Comparison of ENCODE assay signal across 8 cellular contexts in genomic region chr10:61867374-61867773, GRCh38. TPM values are rescaled to one million over a fixed set of nuclear protein-coding genes. Genes with fewer than 3 reads are reported as not detected.
DNase-seq lines count a peak whose midpoint lies in the region; ATAC-seq and TF ChIP-seq lines count a peak whose summit lies in the region.
"Not testable (repeated sequence)": the region's sequence is repeated elsewhere in the genome, so short reads cannot be mapped to it uniquely, and the experiment has no call there.

No MANE protein-coding gene starts in this region.

- H2AFZ ChIP-seq in Karpas-422 (ENCODE audit: low read length), result not testable (repeated sequence)

- H3K4me1 Mint-ChIP-seq in activated CD8-positive, alpha-beta T cell treated with anti-CD3 and anti-CD28 coated beads for 36 hours (ENCODE audit: low read depth); activated naive CD4-positive, alpha-beta T cell treated with anti-CD3 and anti-CD28 coated beads, Interleukin-2, amount 50 U/mL, for 24 hours; dendritic cell treated with granulocyte-macrophage colony-stimulating factor and Interleukin-4, amounts not matched to agents 40 ng/mL and 50 ng/mL, for 4 days (ENCODE audit: low read depth); natural killer cell; stimulated activated effector memory CD8-positive, alpha-beta T cell treated with anti-CD3 and anti-CD28 coated beads, Interleukin-12 subunit alpha, Interleukin-12 subunit beta, amount 100 ng/mL, for 72 hours: not testable (repeated sequence)

- WGBS in right cardiac atrium, result 17% methylated on average over 22 of the region's 22 CpGs

- peak overlapping the region; percentile 44 for H3K4me3 Mint-ChIP-seq in activated CD8-positive, alpha-beta T cell treated with anti-CD3 and anti-CD28 coated beads for 36 hours
- peak overlapping the region; percentile 71 for H3K4me3 Mint-ChIP-seq in activated naive CD4-positive, alpha-beta T cell treated with anti-CD3 and anti-CD28 coated beads, Interleukin-2, amount 50 U/mL, for 24 hours
- peak overlapping the region; percentile 73 for H3K4me3 Mint-ChIP-seq in dendritic cell treated with granulocyte-macrophage colony-stimulating factor and Interleukin-4, amounts not matched to agents 40 ng/mL and 50 ng/mL, for 4 days
- H3K4me3 Mint-ChIP-seq in natural killer cell, result peak overlapping the region; percentile 77
- H3K4me3 Mint-ChIP-seq in stimulated activated effector memory CD8-positive, alpha-beta T cell treated with anti-CD3 and anti-CD28 coated beads, Interleukin-12 subunit alpha, Interleukin-12 subunit beta, amount 100 ng/mL, for 72 hours, result peak overlapping the region; percentile 54

- H3K27me3 Mint-ChIP-seq in activated CD8-positive, alpha-beta T cell treated with anti-CD3 and anti-CD28 coated beads for 36 hours; activated naive CD4-positive, alpha-beta T cell treated with anti-CD3 and anti-CD28 coated beads, Interleukin-2, amount 50 U/mL, for 24 hours; dendritic cell treated with granulocyte-macrophage colony-stimulating factor and Interleukin-4, amounts not matched to agents 40 ng/mL and 50 ng/mL, for 4 days; natural killer cell (ENCODE audit: low read depth in 2 of 2): not testable (repeated sequence)

- not testable (repeated sequence) for H3K27ac ChIP-seq in Karpas-422 (ENCODE audit: low read length); right cardiac atrium (ENCODE audit: low read length)
- peak overlapping the region; percentile 50 for H3K27ac ChIP-seq in vagina

- H3K27ac Mint-ChIP-seq in activated CD8-positive, alpha-beta T cell treated with anti-CD3 and anti-CD28 coated beads for 36 hours, result peak overlapping the region; percentile 24
- not testable (repeated sequence) for H3K27ac Mint-ChIP-seq in activated naive CD4-positive, alpha-beta T cell treated with anti-CD3 and anti-CD28 coated beads, Interleukin-2, amount 50 U/mL, for 24 hours; natural killer cell; stimulated activated effector memory CD8-positive, alpha-beta T cell treated with anti-CD3 and anti-CD28 coated beads, Interleukin-12 subunit alpha, Interleukin-12 subunit beta, amount 100 ng/mL, for 72 hours
- H3K27ac Mint-ChIP-seq in dendritic cell treated with granulocyte-macrophage colony-stimulating factor and Interleukin-4, amounts not matched to agents 40 ng/mL and 50 ng/mL, for 4 days, result peak overlapping the region; percentile 30

- H3K36me3 ChIP-seq in Karpas-422 (ENCODE audit: insufficient read depth, low read length); vagina: not testable (repeated sequence)

- not testable (repeated sequence) for TF ChIP-seq CTCF in activated CD8-positive, alpha-beta T cell treated with anti-CD3 and anti-CD28 coated beads for 36 hours (IDR thresholded peaks at IDR 0.05); natural killer cell (IDR thresholded peaks at IDR 0.05); vagina (IDR thresholded peaks at IDR 0.05)

- not testable (repeated sequence) for H3K9me3 ChIP-seq in Karpas-422 (ENCODE audit: low read length); right cardiac atrium (ENCODE audit: control insufficient read depth, low read length); vagina

- H3K9ac ChIP-seq in Karpas-422 (ENCODE audit: low read length), result peak overlapping the region; percentile 48

- peak; percentile 46 for DNase-seq in Karpas-422
- peak; percentile 24 for DNase-seq in activated CD8-positive, alpha-beta T cell treated with anti-CD3 and anti-CD28 coated beads for 36 hours
- peak in 2 of 3 donors; percentile 66 to 67 for DNase-seq in right cardiac atrium
- DNase-seq in natural killer cell; vagina (ENCODE audit: extremely low spot score in 2 of 2): not testable (repeated sequence)
- DNase-seq in stimulated activated effector memory CD8-positive, alpha-beta T cell treated with anti-CD3 and anti-CD28 coated beads, Interleukin-12 subunit alpha, Interleukin-12 subunit beta, amount 100 ng/mL, for 72 hours (ENCODE audit: low spot score in 2 of 2), result peak in 1 of 2 donors; percentile 54

- H3K4me3 ChIP-seq in Karpas-422 (ENCODE audit: low read length) (peak overlapping the region; percentile 40; the same call in 1 of the 2 replicates), right cardiac atrium (ENCODE audit: low read length) (peak overlapping the region; percentile 49), vagina (peak overlapping the region; percentile 35 to 40)

- H3K4me2 ChIP-seq in Karpas-422 (ENCODE audit: low read depth, low read length, poor library complexity, severe bottlenecking), result peak overlapping the region; percentile 50

- ATAC-seq in activated CD8-positive, alpha-beta T cell treated with anti-CD3 and anti-CD28 coated beads for 36 hours; right cardiac atrium; natural killer cell; stimulated activated effector memory CD8-positive, alpha-beta T cell treated with anti-CD3 and anti-CD28 coated beads, Interleukin-12 subunit alpha, Interleukin-12 subunit beta, amount 100 ng/mL, for 72 hours: not testable (repeated sequence)

- intact Hi-C loops in activated CD8-positive, alpha-beta T cell treated with anti-CD3 and anti-CD28 coated beads for 36 hours (cut with micrococcal nuclease); dendritic cell treated with granulocyte-macrophage colony-stimulating factor and Interleukin-4, amounts not matched to agents 40 ng/mL and 50 ng/mL, for 4 days (cut with micrococcal nuclease); right cardiac atrium (cut with DNase I); natural killer cell (cut with micrococcal nuclease); vagina (cut with DNase I): not testable (repeated sequence)

- not testable (repeated sequence) for H3K36me3 Mint-ChIP-seq in activated CD8-positive, alpha-beta T cell treated with anti-CD3 and anti-CD28 coated beads for 36 hours (ENCODE audit: low read depth); activated naive CD4-positive, alpha-beta T cell treated with anti-CD3 and anti-CD28 coated beads, Interleukin-2, amount 50 U/mL, for 24 hours; dendritic cell treated with granulocyte-macrophage colony-stimulating factor and Interleukin-4, amounts not matched to agents 40 ng/mL and 50 ng/mL, for 4 days (ENCODE audit: low read depth); natural killer cell; stimulated activated effector memory CD8-positive, alpha-beta T cell treated with anti-CD3 and anti-CD28 coated beads, Interleukin-12 subunit alpha, Interleukin-12 subunit beta, amount 100 ng/mL, for 72 hours

- not testable (repeated sequence) for H3K27me3 ChIP-seq in Karpas-422 (ENCODE audit: low read length); right cardiac atrium (ENCODE audit: control insufficient read depth, insufficient read depth); vagina

- CTCF ChIA-PET in activated CD8-positive, alpha-beta T cell treated with anti-CD3 and anti-CD28 coated beads for 36 hours (lab: Charles Lee), result interaction anchor here (0.6 to 3.9 kb wide), 7 partner anchors 9 to 415 kb away, joined by 3 to 33 read pairs (median 3); no protein-coding TSS in a partner anchor

- not testable (repeated sequence) for H3K79me2 ChIP-seq in Karpas-422 (ENCODE audit: low read length)

- not testable (repeated sequence) for H3K9me2 ChIP-seq in Karpas-422 (replicated peaks; ENCODE audit: insufficient read depth, low read length)

- not testable (repeated sequence) for H3K9me3 Mint-ChIP-seq in activated CD8-positive, alpha-beta T cell treated with anti-CD3 and anti-CD28 coated beads for 36 hours; activated naive CD4-positive, alpha-beta T cell treated with anti-CD3 and anti-CD28 coated beads, Interleukin-2, amount 50 U/mL, for 24 hours; dendritic cell treated with granulocyte-macrophage colony-stimulating factor and Interleukin-4, amounts not matched to agents 40 ng/mL and 50 ng/mL, for 4 days; natural killer cell; stimulated activated effector memory CD8-positive, alpha-beta T cell treated with anti-CD3 and anti-CD28 coated beads, Interleukin-12 subunit alpha, Interleukin-12 subunit beta, amount 100 ng/mL, for 72 hours

- TF ChIP-seq POLR2A in vagina (IDR thresholded peaks at IDR 0.05), result not testable (repeated sequence)

- POLR2A ChIA-PET in activated CD8-positive, alpha-beta T cell treated with anti-CD3 and anti-CD28 coated beads for 36 hours (lab: Charles Lee), result interaction anchor here (1.0 to 2.6 kb wide), 2 partner anchors 9 to 35 kb away, joined by 4 to 8 read pairs; no protein-coding TSS in a partner anchor

- H4K20me1 ChIP-seq in Karpas-422 (ENCODE audit: insufficient read depth, low read depth, low read length), result not testable (repeated sequence)

- H3K4me1 ChIP-seq in Karpas-422 (ENCODE audit: low read length); right cardiac atrium (ENCODE audit: control insufficient read depth, insufficient read depth, low read length): not testable (repeated sequence)
- peaks cover 19% of the 10 kb centered on the region for H3K4me1 ChIP-seq in vagina

RNA-seq across cellular contexts. Expression of gene ARID5B, which starts 34.1 kb away (rescaled TPM):
- 1.3 and 5.9 TPM in 2 replicates for total RNA-seq in Karpas-422 (2014; rRNA removed; shearing (Covaris generic); ENCODE audit: low replicate concordance)
- 10 to 100 TPM; 26.7 to 28.3 TPM for total RNA-seq in activated CD8-positive, alpha-beta T cell treated with anti-CD3 and anti-CD28 coated beads for 36 hours
- total RNA-seq in right cardiac atrium, result 10 to 100 TPM; 16.9 to 31.8 (median 20.1) TPM
- polyA plus RNA-seq in right cardiac atrium, result 13.7 TPM
- total RNA-seq in natural killer cell, result 10 to 100 TPM; 22.3 to 44.3 (median 31.3) TPM
- 75.9 TPM for total RNA-seq in vagina
